ENCODE assay signal across 1 cellular context in the genomic region with DNA sequence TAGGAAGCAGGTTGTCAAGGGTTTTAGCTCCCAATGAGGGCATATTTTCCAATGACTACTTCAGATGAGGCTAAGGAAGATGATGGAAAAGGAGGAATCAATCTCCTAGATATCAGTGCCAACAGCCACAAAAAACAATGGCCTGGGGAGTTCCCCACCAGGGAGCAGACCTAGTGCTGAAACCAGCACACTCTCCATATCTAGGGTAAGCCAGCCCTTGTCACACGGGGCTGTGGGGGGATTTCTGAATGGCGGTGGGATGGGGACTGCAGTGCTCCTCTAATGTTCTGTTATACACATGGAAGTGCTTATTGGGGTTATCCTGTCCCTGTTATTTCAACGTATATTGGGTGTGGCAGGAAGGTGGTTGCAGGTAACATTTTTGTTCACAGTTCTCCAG.
TF ChIP-seq lines count a peak whose summit lies in the region.

No MANE protein-coding gene starts in this region.

TF ChIP-seq in HepG2, 621 proteins besides CTCF, POLR2A, EP300 and RAD21:
- TF ChIP-seq ZNF674 (CRISPR knock-in tag; IDR thresholded peaks at IDR 0.05; ENCODE audit: low read depth) (no peak), ZNF546 (CRISPR knock-in tag; conservative IDR thresholded peaks at IDR 0.05) (no peak), CCAR2 (optimal IDR thresholded peaks at IDR 0.05; ENCODE audit: low read depth, low read length) (no peak), GTF2F1 (IDR thresholded peaks at IDR 0.05; ENCODE audit: low read length) (no peak), NFE2L1 (CRISPR knock-in tag; IDR thresholded peaks at IDR 0.05; ENCODE audit: borderline replicate concordance) (no peak)
